Comparison of ENCODE assay signal across 17 cellular contexts in genomic region chr4:84235131-84235530, GRCh38.
A peak's percentile ranks its signal among the peaks of the same experiment; 100 is the strongest.
DNase-seq lines count a peak whose midpoint lies in the region; ATAC-seq and TF ChIP-seq lines count a peak whose summit lies in the region.
"Had no signal": no experiment of that assay in that cellular context is flagged by ENCODE, and none has a peak within 500 bp of the region (broad histone marks: within the 10 kb centered on the region; RNA-seq: fewer than 3 reads in every experiment).

No MANE protein-coding gene starts in this region.

- POLR2A ChIA-PET in WTC11 (lab: Charles Lee), result no interaction called here
- POLR2A ChIA-PET in MCF 10A (lab: Yijun Ruan, JAX), result interaction anchor here (1.0 kb wide), 1 partner anchor 10 kb away, joined by 3 read pairs; no protein-coding TSS in a partner anchor

- no peaks in the 10 kb centered on the region for H3K9me3 Mint-ChIP-seq in WTC11
- no peaks in the 10 kb centered on the region for H3K9me3 Mint-ChIP-seq in MCF 10A (ENCODE audit: unreplicated experiment)
- H3K9me3 Mint-ChIP-seq in activated naive CD4-positive, alpha-beta T cell treated with anti-CD3 and anti-CD28 coated beads for 36 hours, result no peaks in the 10 kb centered on the region
- H3K9me3 Mint-ChIP-seq: activated T-helper 2 cell treated with anti-CD3 and anti-CD28 coated beads, Interferon-gamma antibody, Interleukin-2, Interleukin-4, amounts not matched to agents 10 μg/mL and 5 μg/mL and 100 μg/mL, durations not matched to agents 14 hours and 24 hours and 36 hours had no signal

- intact Hi-C loops in MCF 10A (cut with micrococcal nuclease), result no loop called here
- intact Hi-C loops in activated naive CD4-positive, alpha-beta T cell treated with anti-CD3 and anti-CD28 coated beads for 36 hours (cut with micrococcal nuclease), result no loop called here

- H3K4me3 Mint-ChIP-seq in WTC11, result no peak overlapping the region
- no peak overlapping the region for H3K4me3 Mint-ChIP-seq in MCF 10A (ENCODE audit: unreplicated experiment)
- H3K4me3 Mint-ChIP-seq in activated naive CD4-positive, alpha-beta T cell treated with anti-CD3 and anti-CD28 coated beads for 36 hours, result no peak overlapping the region
- H3K4me3 Mint-ChIP-seq: memory B cell, natural killer cell had no signal

- ATAC-seq in GM19043 (IDR thresholded peaks at IDR 0.05; ENCODE audit: low read depth, unreplicated experiment), result peak; percentile 8
- peak; percentile 16 for ATAC-seq in HG02759 (IDR thresholded peaks at IDR 0.05; ENCODE audit: unreplicated experiment)
- peak; percentile 21 for ATAC-seq in HG03354 (IDR thresholded peaks at IDR 0.05; ENCODE audit: poor library complexity, severe bottlenecking, unreplicated experiment)
- ATAC-seq in WTC11, result peak; percentile 58
- ATAC-seq: natural killer cell, psoas muscle had no signal

- H3K27ac Mint-ChIP-seq in WTC11 (no peak overlapping the region), MCF 10A (ENCODE audit: low read depth, unreplicated experiment) (no peak overlapping the region)
- H3K27ac Mint-ChIP-seq in activated naive CD4-positive, alpha-beta T cell treated with anti-CD3 and anti-CD28 coated beads for 36 hours, result no peak overlapping the region
- H3K27ac Mint-ChIP-seq: activated T-helper 2 cell treated with anti-CD3 and anti-CD28 coated beads, Interferon-gamma antibody, Interleukin-2, Interleukin-4, amounts not matched to agents 10 μg/mL and 5 μg/mL and 100 μg/mL, durations not matched to agents 14 hours and 24 hours and 36 hours; memory B cell; natural killer cell had no signal

- H3K4me1 Mint-ChIP-seq in WTC11 (peaks cover 11% of the 10 kb centered on the region), MCF 10A (ENCODE audit: insufficient read depth, unreplicated experiment) (peaks cover 20% of the 10 kb centered on the region)
- no peaks in the 10 kb centered on the region for H3K4me1 Mint-ChIP-seq in activated naive CD4-positive, alpha-beta T cell treated with anti-CD3 and anti-CD28 coated beads for 36 hours (ENCODE audit: low read depth)
- H3K4me1 Mint-ChIP-seq: memory B cell, natural killer cell had no signal

- no TSS peak for BruUV-seq in MCF 10A (replicated peaks; lab: Mats Ljungman, UMichigan)

- H3K36me3 Mint-ChIP-seq in WTC11, result no peaks in the 10 kb centered on the region
- no peaks in the 10 kb centered on the region for H3K36me3 Mint-ChIP-seq in MCF 10A (ENCODE audit: insufficient read depth, unreplicated experiment)
- H3K36me3 Mint-ChIP-seq in activated naive CD4-positive, alpha-beta T cell treated with anti-CD3 and anti-CD28 coated beads for 36 hours (ENCODE audit: low read depth), result no peaks in the 10 kb centered on the region
- H3K36me3 Mint-ChIP-seq: memory B cell, natural killer cell had no signal

- CTCF ChIA-PET in WTC11 (lab: Charles Lee) (interaction anchor here (1.1 to 1.4 kb wide), 3 partner anchors 9 to 248 kb away, joined by 5 to 6 read pairs (median 6); no protein-coding TSS in a partner anchor), MCF 10A (lab: Yijun Ruan, JAX) (interaction anchor here (0.6 to 1.2 kb wide), 3 partner anchors 15 to 1691 kb away, joined by 3 to 5 read pairs (median 3); no protein-coding TSS in a partner anchor)
- CTCF ChIA-PET in activated naive CD4-positive, alpha-beta T cell treated with anti-CD3 and anti-CD28 coated beads for 36 hours (lab: Charles Lee), result interaction anchor here (0.6 to 0.7 kb wide), 2 partner anchors 1339 to 1834 kb away, joined by 4 read pairs; no protein-coding TSS in a partner anchor

- DNase-seq in WTC11 (ENCODE audit: low spot score) (peak; percentile 22), MCF 10A (ENCODE audit: unreplicated experiment) (no peak)
- DNase-seq in activated CD4-positive, CD25-positive, alpha-beta regulatory T cell treated with anti-CD3 and anti-CD28 coated beads, Interleukin-2, amount 50 U/mL, for 72 hours, result no peak
- DNase-seq in activated naive CD4-positive, alpha-beta T cell treated with anti-CD3 and anti-CD28 coated beads for 36 hours, result no peak
- DNase-seq: activated CD8-positive, alpha-beta memory T cell treated with anti-CD3 and anti-CD28 coated beads for 24 hours; Caco-2; natural killer cell; NCI-H2171; NCI-H774; psoas muscle; spleen; thyroid gland had no signal

- H3K27me3 Mint-ChIP-seq in WTC11 (ENCODE audit: low read depth) (no peaks in the 10 kb centered on the region; the same call in 1 of the 2 replicates), MCF 10A (ENCODE audit: insufficient read depth, unreplicated experiment) (no peaks in the 10 kb centered on the region)
- H3K27me3 Mint-ChIP-seq in activated naive CD4-positive, alpha-beta T cell treated with anti-CD3 and anti-CD28 coated beads for 36 hours (ENCODE audit: low read depth), result peaks cover 6% of the 10 kb centered on the region
- H3K27me3 Mint-ChIP-seq: memory B cell had no signal

- TF ChIP-seq CTCF in WTC11 (IDR thresholded peaks at IDR 0.05) (no peak), MCF 10A (IDR thresholded peaks at IDR 0.05; ENCODE audit: unreplicated experiment) (no peak)

TF ChIP-seq in WTC11, 78 proteins besides CTCF, POLR2A, EP300 and RAD21:
- no peak for TF ChIP-seq ZNF671 (CRISPR knock-in tag; IDR thresholded peaks at IDR 0.05)
- no peak for TF ChIP-seq TEAD1 (CRISPR knock-in tag; IDR thresholded peaks at IDR 0.05)
- TF ChIP-seq ZNF138 (CRISPR knock-in tag; conservative IDR thresholded peaks at IDR 0.05), result no peak
- TF ChIP-seq NFATC4 (CRISPR knock-in tag; IDR thresholded peaks at IDR 0.05), result no peak
- no peak for TF ChIP-seq ERG (CRISPR knock-in tag; IDR thresholded peaks at IDR 0.05)
- TF ChIP-seq FOXP1 (CRISPR knock-in tag; IDR thresholded peaks at IDR 0.05; ENCODE audit: borderline replicate concordance), result no peak
- no peak for TF ChIP-seq ETV6 (CRISPR knock-in tag; IDR thresholded peaks at IDR 0.05)
- TF ChIP-seq OVOL2 (CRISPR knock-in tag; IDR thresholded peaks at IDR 0.05; ENCODE audit: borderline replicate concordance), result no peak
- no peak for TF ChIP-seq FOXJ3 (CRISPR knock-in tag; IDR thresholded peaks at IDR 0.05; ENCODE audit: borderline replicate concordance)

Comparison
In these comparisons a context has a peak if more than half of its experiments do, and no peak if none do; other contexts are left out.
1. ATAC-seq: peak in every context shown above with its lines; median percentile 58 in WTC11; 21 in HG03354; 16 in HG02759; 8 in GM19043.